Comparison of ENCODE assay signal across 16 cellular contexts in genomic region chr11:35280727-35281126, GRCh38.
"Had no signal": no experiment of that assay in that cellular context is flagged by ENCODE, and none has a peak within 500 bp of the region (broad histone marks: within the 10 kb centered on the region; RNA-seq: fewer than 3 reads in every experiment).

No MANE protein-coding gene starts in this region.

- H3K36me3 ChIP-seq: cardiac muscle cell, upper lobe of left lung had no signal

- H3K9me3 ChIP-seq: upper lobe of left lung had no signal

- H3K4me3 ChIP-seq: cardiac muscle cell, upper lobe of left lung had no signal

- H3K27ac ChIP-seq: cardiac muscle cell, epithelial cell of prostate, upper lobe of left lung had no signal

- ATAC-seq: activated CD8-positive, alpha-beta memory T cell treated with anti-CD3 and anti-CD28 coated beads, Interleukin-2, amount 10 ng/mL, durations not matched to agents 7 days and 5 days; natural killer cell treated with Interleukin-12 subunit alpha and Interleukin-12 subunit beta and Interleukin-15 and Interleukin-18, amount 100 ng/mL, for 72 hours had no signal

- DNase-seq: activated CD4-positive, alpha-beta T cell treated with anti-CD3 and anti-CD28 coated beads for 1 hour; activated CD4-positive, alpha-beta T cell treated with anti-CD3 and anti-CD28 coated beads, Interleukin-2, amount 50 U/mL, for 48 hours; activated CD8-positive, alpha-beta memory T cell treated with anti-CD3 and anti-CD28 coated beads, Interleukin-2, amount 10 ng/mL, durations not matched to agents 7 days and 5 days; activated effector memory CD4-positive, alpha-beta T cell treated with Interleukin-2 at 50 U/mL for 16 hours; activated T-cell treated with anti-CD3 and anti-CD28 coated beads, Interleukin-2, amount 50 U/mL, for 24 hours; cortex of kidney; effector memory CD4-positive, alpha-beta T cell; occipital lobe; stimulated activated CD4-positive, alpha-beta T cell treated with anti-CD3 and anti-CD28 coated beads, Interleukin-15, amount 100 ng/mL, for 24 hours; stimulated activated CD4-positive, alpha-beta T cell treated with anti-CD3 and anti-CD28 coated beads, Interleukin-4, amount 100 ng/mL, for 24 hours; T-helper 9 cell had no signal

- FAIRE-seq: astrocyte had no signal

- H3K27me3 ChIP-seq: cardiac muscle cell, upper lobe of left lung had no signal
